Comparison of ENCODE assay signal across 8 cellular contexts in the genomic region with DNA sequence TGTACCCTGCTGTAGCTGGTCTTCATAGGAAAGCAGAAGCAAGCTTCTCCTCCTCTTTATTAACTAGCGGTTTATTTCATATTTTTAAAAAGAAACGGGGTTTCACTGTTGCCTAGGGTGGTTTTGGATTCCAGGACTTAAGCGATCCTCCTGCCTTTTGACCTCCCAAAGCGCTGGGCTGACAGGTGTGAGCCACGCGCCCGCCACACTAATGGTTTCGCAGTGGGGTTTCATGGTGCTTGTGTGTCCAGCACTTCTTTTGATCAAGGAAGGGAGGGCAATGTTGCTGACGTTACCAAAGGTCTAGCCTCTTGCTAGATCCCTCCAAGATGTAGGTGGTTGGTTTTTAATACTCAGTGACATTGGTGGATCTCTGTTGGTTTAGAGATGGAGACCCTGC. TPM values are rescaled to one million over a fixed set of nuclear protein-coding genes. Genes with fewer than 3 reads are reported as not detected.
DNase-seq lines count a peak whose midpoint lies in the region; ATAC-seq and TF ChIP-seq lines count a peak whose summit lies in the region.

No MANE protein-coding gene starts in this region.

- H3F3A ChIP-seq in PC-9 (ENCODE audit: insufficient read depth, low read depth), result peaks cover 11% of the 10 kb centered on the region

- intact Hi-C loops in PC-9 (cut with micrococcal nuclease; ENCODE audit: unreplicated experiment), result loop anchor here (5.0 kb wide), 1 partner anchor 44 kb away; the partner anchor contains the start of gene CTBP1
- intact Hi-C loops in esophagus muscularis mucosa (cut with DNase I), result no loop called here
- intact Hi-C loops in psoas muscle (cut with DNase I), result loop anchor here (5.0 kb wide), 1 partner anchor 56 kb away; the partner anchor contains the start of gene UVSSA (in 2 of the 2)

- H3K4me3 ChIP-seq in GM06990 (replicated peaks; ENCODE audit: low read depth, low read length), result peak overlapping the region; percentile 95
- H3K4me3 ChIP-seq in PC-9, result peak overlapping the region; percentile 77
- H3K4me3 ChIP-seq in esophagus muscularis mucosa, result peak overlapping the region; percentile 84 to 99 (median 96)
- H3K4me3 ChIP-seq in psoas muscle, result peak overlapping the region; percentile 98

- CTCF ChIA-PET in PC-9 (lab: Charles Lee), result no interaction called here

- ATAC-seq in psoas muscle (no peak), HG02798 (IDR thresholded peaks at IDR 0.05; ENCODE audit: poor library complexity, unreplicated experiment) (no peak)

- H3K36me3 ChIP-seq in GM06990 (ENCODE audit: control insufficient read depth, insufficient read depth, low read length) (peaks cover 4% of the 10 kb centered on the region), PC-9 (ENCODE audit: low read depth) (no peaks in the 10 kb centered on the region), esophagus muscularis mucosa (no peaks in the 10 kb centered on the region), psoas muscle (ENCODE audit: insufficient read depth in 1 of 2, low read depth in 1 of 2) (no peaks in the 10 kb centered on the region)

- in situ Hi-C loops in GM13977 (cut with MboI; ENCODE audit: low pct_unique_long_range_greater_than_20kb, low sequenced_read_pairs, unreplicated experiment) (no loop called here), KBM-7 (cut with MboI; ENCODE audit: low pct_unique_long_range_greater_than_20kb, low sequenced_read_pairs) (no loop called here)

- H3K27me3 ChIP-seq in GM06990 (replicated peaks; ENCODE audit: control insufficient read depth, insufficient read depth, low read length), result no peaks in the 10 kb centered on the region
- H3K27me3 ChIP-seq in PC-9 (ENCODE audit: insufficient read depth, low read depth), result no peaks in the 10 kb centered on the region
- H3K27me3 ChIP-seq in esophagus muscularis mucosa, result no peaks in the 10 kb centered on the region
- H3K27me3 ChIP-seq in psoas muscle (ENCODE audit: insufficient read depth in 3 of 3, low read length in 2 of 3), result no peaks in the 10 kb centered on the region

- no peak for TF ChIP-seq POLR2A in esophagus muscularis mucosa (IDR thresholded peaks at IDR 0.05; ENCODE audit: low read depth)

- H3K79me2 ChIP-seq in PC-9 (ENCODE audit: low read depth), result peaks cover 53% of the 10 kb centered on the region

- H3K27ac ChIP-seq in PC-9 (peak overlapping the region; percentile 53; the same call in 1 of the 2 replicates), esophagus muscularis mucosa (replicated peaks in 1 of 4) (peak overlapping the region; percentile 83 to 96 (median 92)), psoas muscle (peak overlapping the region; percentile 95)

- 57% methylated on average over 9 of the region's 9 CpGs for WGBS in esophagus muscularis mucosa
- 33 to 49% (median 35%) methylated on average over 9 of the region's 9 CpGs for WGBS in psoas muscle, 3 donors

- no TSS peak for BruUV-seq in PC-9 (replicated peaks; lab: Mats Ljungman, UMichigan)

- H3K4me2 ChIP-seq in PC-9, result peak overlapping the region; percentile 89

- H2AFZ ChIP-seq in PC-9, result no peak overlapping the region

- H3K9me3 ChIP-seq in PC-9 (ENCODE audit: insufficient read depth, low read depth), result no peaks in the 10 kb centered on the region; the same call in 1 of the 2 replicates
- H3K9me3 ChIP-seq in esophagus muscularis mucosa, result no peaks in the 10 kb centered on the region
- no peaks in the 10 kb centered on the region for H3K9me3 ChIP-seq in psoas muscle

- DNase-seq in GM06990 (ENCODE audit: extremely low read depth, insufficient read length), result no peak
- DNase-seq in PC-9, result no peak
- no peak for DNase-seq in esophagus muscularis mucosa (ENCODE audit: extremely low spot score)
- DNase-seq in psoas muscle, result no peak
- DNase-seq in GM13977 (ENCODE audit: low spot score), result no peak
- no peak for DNase-seq in activated CD8-positive, alpha-beta memory T cell treated with anti-CD3 and anti-CD28 coated beads for 24 hours
- DNase-seq in KBM-7, result no peak

- H3K4me1 ChIP-seq in PC-9 (replicated peaks; ENCODE audit: insufficient read depth) (peaks cover 27% of the 10 kb centered on the region), esophagus muscularis mucosa (peaks cover 55 to 62% (median 60%) of the 10 kb centered on the region in 4 donors), psoas muscle (peaks cover 31% of the 10 kb centered on the region)

- no peak for TF ChIP-seq EP300 in esophagus muscularis mucosa (IDR thresholded peaks at IDR 0.05)

- POLR2A ChIA-PET in PC-9 (lab: Charles Lee; ENCODE audit: unreplicated experiment), result no interaction called here

- TF ChIP-seq CTCF in GM06990 (IDR thresholded peaks at IDR 0.05; ENCODE audit: insufficient read depth, low read length, poor library complexity, severe bottlenecking), result no peak
- no peak for TF ChIP-seq CTCF in PC-9 (conservative IDR thresholded peaks at IDR 0.05)
- no peak for TF ChIP-seq CTCF in esophagus muscularis mucosa (IDR thresholded peaks at IDR 0.05)
- no peak for TF ChIP-seq CTCF in psoas muscle (IDR thresholded peaks at IDR 0.05)
- no peak for TF ChIP-seq CTCF in GM13977 (IDR thresholded peaks at IDR 0.05; ENCODE audit: extremely low read depth, insufficient read depth, missing control alignments)

- peaks cover 48% of the 10 kb centered on the region for H4K20me1 ChIP-seq in PC-9 (ENCODE audit: insufficient read depth)

- no peaks in the 10 kb centered on the region for H3K9me2 ChIP-seq in PC-9 (ENCODE audit: insufficient read depth)

RNA-seq across cellular contexts. Expression of gene MAEA, which starts 1.4 kb away (rescaled TPM):
- total RNA-seq in PC-9 (2021) (79.4 and 88.6 TPM in 2 replicates), esophagus muscularis mucosa (10 to 100 TPM; 54.5 to 63.1 (median 59.8) TPM), psoas muscle (10 to 100 TPM; 26.7 to 39.6 (median 33.2) TPM)
- 10 to 100 TPM; 30.3 to 41.6 (median 38.9) TPM for polyA plus RNA-seq in psoas muscle

RNA-seq across cellular contexts. Expression of gene CTBP1, which starts 42.2 kb away (rescaled TPM):
- 153 and 184 TPM in 2 replicates for total RNA-seq in PC-9 (2021)
- 100 to 1,000 TPM; 110 to 245 (median 172) TPM for total RNA-seq in esophagus muscularis mucosa
- 100 to 1,000 TPM; 122 to 165 (median 142) TPM for total RNA-seq in psoas muscle
- 100 to 1,000 TPM; 109 to 156 (median 116) TPM for polyA plus RNA-seq in psoas muscle

RNA-seq across cellular contexts. Expression of gene UVSSA, which starts 55.9 kb away (rescaled TPM):
- total RNA-seq in PC-9 (2021) (24.3 and 38.7 TPM in 2 replicates), esophagus muscularis mucosa (10 to 100 TPM in 3 of 4 donors, 1 to 10 TPM in 1; 8.9 to 16.5 (median 13.1) TPM), psoas muscle (1 to 10 TPM; 6.3 to 9.4 (median 8.3) TPM)
- polyA plus RNA-seq in psoas muscle, result 1 to 10 TPM; 1.9 to 9.3 (median 3.6) TPM
